ENCODE assay signal across 35 cellular contexts in genomic region chr6:21759721-21760120, GRCh38.
"Had no signal": no experiment of that assay in that cellular context is flagged by ENCODE, and none has a peak within 500 bp of the region (broad histone marks: within the 10 kb centered on the region; RNA-seq: fewer than 3 reads in every experiment).

No MANE protein-coding gene starts in this region.

- H3K4me3 Mint-ChIP-seq: activated CD4-positive, alpha-beta memory T cell treated with anti-CD3 and anti-CD28 coated beads, Interleukin-2, amount 10 ng/mL, durations not matched to agents 7 days and 5 days; activated CD4-positive, alpha-beta T cell treated with anti-CD3 and anti-CD28 coated beads, Interleukin-2, amount 10 ng/mL, durations not matched to agents 24 days and 14 days; activated CD8-positive, alpha-beta memory T cell treated with anti-CD3 and anti-CD28 coated beads, Interleukin-2, amount 10 ng/mL, durations not matched to agents 7 days and 5 days; activated CD8-positive, alpha-beta T cell treated with anti-CD3 and anti-CD28 coated beads, Interleukin-2, amount 10 ng/mL, durations not matched to agents 7 days and 5 days; activated naive CD4-positive, alpha-beta T cell treated with anti-CD3 and anti-CD28 coated beads, Interleukin-2, amount 10 ng/mL, durations not matched to agents 7 days and 5 days; activated naive CD4-positive, alpha-beta T cell treated with anti-CD3 and anti-CD28 coated beads, Interleukin-2, amount 50 U/mL, for 24 hours; activated naive CD8-positive, alpha-beta T cell; activated naive CD8-positive, alpha-beta T cell treated with anti-CD3 and anti-CD28 coated beads, Interleukin-2, amount 10 ng/mL, durations not matched to agents 7 days and 5 days; activated naive CD8-positive, alpha-beta T cell treated with anti-CD3 and anti-CD28 coated beads, Interleukin-2, amount 50 U/mL, for 24 hours; activated T-cell treated with anti-CD3 and anti-CD28 coated beads, Interleukin-2, amount 50 U/mL, for 24 hours; brain; central memory CD8-positive, alpha-beta T cell; T-helper 1 cell treated with Interleukin-12 subunit alpha and Interleukin-12 subunit beta and Interleukin-4 antibody, amounts not matched to agents 30 μg/mL and 1 μg/mL, for 36 hours; T-helper 2 cell treated with Interferon-gamma antibody and Interleukin-4, amounts not matched to agents 5 μg/mL and 100 μg/mL, for 36 hours had no signal

- H3K4me3 ChIP-seq: ascending aorta, cardiac muscle cell had no signal

- DNase-seq: activated CD4-positive, alpha-beta memory T cell treated with anti-CD3 and anti-CD28 coated beads, Interleukin-2, amount 10 ng/mL, durations not matched to agents 7 days and 5 days; activated CD4-positive, alpha-beta T cell treated with anti-CD3 and anti-CD28 coated beads for 4 hours; activated CD4-positive, alpha-beta T cell treated with anti-CD3 and anti-CD28 coated beads, Interleukin-2, amount 10 ng/mL, durations not matched to agents 24 days and 14 days; activated CD4-positive, alpha-beta T cell treated with anti-CD3 and anti-CD28 coated beads, Interleukin-2, amount 50 U/mL, for 48 hours; activated CD4-positive, CD25-positive, alpha-beta regulatory T cell; activated CD4-positive, CD25-positive, alpha-beta regulatory T cell treated with anti-CD3 and anti-CD28 coated beads, Interleukin-2, amount 50 U/mL, for 72 hours; activated CD8-positive, alpha-beta memory T cell treated with anti-CD3 and anti-CD28 coated beads for 24 hours; activated CD8-positive, alpha-beta memory T cell treated with anti-CD3 and anti-CD28 coated beads, Interleukin-2, amount 10 ng/mL, durations not matched to agents 7 days and 5 days; activated CD8-positive, alpha-beta memory T cell treated with anti-CD3 and anti-CD28 coated beads, Interleukin-2, amount 50 U/mL, for 48 hours; activated CD8-positive, alpha-beta T cell treated with anti-CD3 and anti-CD28 coated beads, Interleukin-2, amount 10 ng/mL, durations not matched to agents 7 days and 5 days; activated effector memory CD4-positive, alpha-beta T cell treated with Interleukin-2 at 50 U/mL for 16 hours; activated gamma-delta T cell; activated naive CD4-positive, alpha-beta T cell treated with anti-CD3 and anti-CD28 coated beads, Interleukin-2, amount 10 ng/mL, durations not matched to agents 7 days and 5 days; activated naive CD4-positive, alpha-beta T cell treated with Interleukin-2 at 50 U/mL for 16 hours; activated naive CD8-positive, alpha-beta T cell treated with anti-CD3 and anti-CD28 coated beads, Interleukin-2, amount 10 ng/mL, durations not matched to agents 7 days and 5 days; activated naive CD8-positive, alpha-beta T cell treated with anti-CD3 and anti-CD28 coated beads, Interleukin-2, amount 50 U/mL, for 24 hours; activated T-cell treated with anti-CD3 and anti-CD28 coated beads, Interleukin-2, amount 50 U/mL, for 24 hours; activated T-cell treated with anti-CD3 and anti-CD28 coated beads, Interleukin-2, amount 50 U/mL, for 48 hours; amygdala; anterior cingulate cortex; caudate nucleus; cerebellar nuclear complex; T-helper 1 cell; T-helper 2 cell; T-helper 9 cell had no signal

- H3K9me3 ChIP-seq: ascending aorta had no signal

- H3K27me3 ChIP-seq: ascending aorta, cardiac muscle cell had no signal

- H3K4me1 ChIP-seq: ascending aorta had no signal

- H3K36me3 ChIP-seq: ascending aorta, cardiac muscle cell had no signal

- H3K27ac ChIP-seq: ascending aorta, cardiac muscle cell, VCaP had no signal

- H3K4me1 Mint-ChIP-seq: activated CD4-positive, alpha-beta memory T cell treated with anti-CD3 and anti-CD28 coated beads, Interleukin-2, amount 10 ng/mL, durations not matched to agents 7 days and 5 days; activated CD4-positive, alpha-beta T cell treated with anti-CD3 and anti-CD28 coated beads, Interleukin-2, amount 10 ng/mL, durations not matched to agents 24 days and 14 days; activated CD8-positive, alpha-beta memory T cell treated with anti-CD3 and anti-CD28 coated beads, Interleukin-2, amount 10 ng/mL, durations not matched to agents 7 days and 5 days; activated naive CD4-positive, alpha-beta T cell treated with anti-CD3 and anti-CD28 coated beads, Interleukin-2, amount 10 ng/mL, durations not matched to agents 7 days and 5 days; activated naive CD4-positive, alpha-beta T cell treated with anti-CD3 and anti-CD28 coated beads, Interleukin-2, amount 50 U/mL, for 24 hours; activated naive CD8-positive, alpha-beta T cell treated with anti-CD3 and anti-CD28 coated beads, Interleukin-2, amount 10 ng/mL, durations not matched to agents 7 days and 5 days; activated naive CD8-positive, alpha-beta T cell treated with anti-CD3 and anti-CD28 coated beads, Interleukin-2, amount 50 U/mL, for 24 hours; central memory CD8-positive, alpha-beta T cell had no signal

- H3K27ac Mint-ChIP-seq: activated CD4-positive, alpha-beta memory T cell treated with anti-CD3 and anti-CD28 coated beads, Interleukin-2, amount 10 ng/mL, durations not matched to agents 7 days and 5 days; activated CD4-positive, alpha-beta T cell treated with anti-CD3 and anti-CD28 coated beads, Interleukin-2, amount 10 ng/mL, durations not matched to agents 24 days and 14 days; activated CD8-positive, alpha-beta memory T cell treated with anti-CD3 and anti-CD28 coated beads, Interleukin-2, amount 10 ng/mL, durations not matched to agents 7 days and 5 days; activated CD8-positive, alpha-beta T cell treated with anti-CD3 and anti-CD28 coated beads, Interleukin-2, amount 10 ng/mL, durations not matched to agents 7 days and 5 days; activated naive CD4-positive, alpha-beta T cell treated with anti-CD3 and anti-CD28 coated beads, Interleukin-2, amount 10 ng/mL, durations not matched to agents 7 days and 5 days; activated naive CD4-positive, alpha-beta T cell treated with anti-CD3 and anti-CD28 coated beads, Interleukin-2, amount 50 U/mL, for 24 hours; activated naive CD8-positive, alpha-beta T cell; activated naive CD8-positive, alpha-beta T cell treated with anti-CD3 and anti-CD28 coated beads, Interleukin-2, amount 10 ng/mL, durations not matched to agents 7 days and 5 days; activated naive CD8-positive, alpha-beta T cell treated with anti-CD3 and anti-CD28 coated beads, Interleukin-2, amount 50 U/mL, for 24 hours; activated T-cell treated with anti-CD3 and anti-CD28 coated beads, Interleukin-2, amount 50 U/mL, for 24 hours; activated T-helper 2 cell treated with anti-CD3 and anti-CD28 coated beads, Interferon-gamma antibody, Interleukin-2, Interleukin-4, amounts not matched to agents 10 μg/mL and 5 μg/mL and 100 μg/mL, durations not matched to agents 14 hours and 24 hours and 36 hours; T-helper 1 cell treated with Interleukin-12 subunit alpha and Interleukin-12 subunit beta and Interleukin-4 antibody, amounts not matched to agents 30 μg/mL and 1 μg/mL, for 36 hours; T-helper 2 cell treated with Interferon-gamma antibody and Interleukin-4, amounts not matched to agents 5 μg/mL and 100 μg/mL, for 36 hours had no signal

- H3K9me3 Mint-ChIP-seq: activated CD4-positive, alpha-beta T cell treated with anti-CD3 and anti-CD28 coated beads, Interleukin-2, amount 10 ng/mL, durations not matched to agents 24 days and 14 days; activated naive CD4-positive, alpha-beta T cell treated with anti-CD3 and anti-CD28 coated beads, Interleukin-2, amount 50 U/mL, for 24 hours; activated naive CD8-positive, alpha-beta T cell treated with anti-CD3 and anti-CD28 coated beads, Interleukin-2, amount 50 U/mL, for 24 hours; activated T-cell treated with anti-CD3 and anti-CD28 coated beads, Interleukin-2, amount 50 U/mL, for 24 hours; activated T-helper 2 cell treated with anti-CD3 and anti-CD28 coated beads, Interferon-gamma antibody, Interleukin-2, Interleukin-4, amounts not matched to agents 10 μg/mL and 5 μg/mL and 100 μg/mL, durations not matched to agents 14 hours and 24 hours and 36 hours; central memory CD8-positive, alpha-beta T cell; T-helper 1 cell treated with Interleukin-12 subunit alpha and Interleukin-12 subunit beta and Interleukin-4 antibody, amounts not matched to agents 30 μg/mL and 1 μg/mL, for 36 hours; T-helper 2 cell treated with Interferon-gamma antibody and Interleukin-4, amounts not matched to agents 5 μg/mL and 100 μg/mL, for 36 hours had no signal

- H3K36me3 Mint-ChIP-seq: activated CD8-positive, alpha-beta memory T cell treated with anti-CD3 and anti-CD28 coated beads, Interleukin-2, amount 10 ng/mL, durations not matched to agents 7 days and 5 days; activated naive CD4-positive, alpha-beta T cell treated with anti-CD3 and anti-CD28 coated beads, Interleukin-2, amount 10 ng/mL, durations not matched to agents 7 days and 5 days; activated naive CD4-positive, alpha-beta T cell treated with anti-CD3 and anti-CD28 coated beads, Interleukin-2, amount 50 U/mL, for 24 hours; activated naive CD8-positive, alpha-beta T cell; activated naive CD8-positive, alpha-beta T cell treated with anti-CD3 and anti-CD28 coated beads, Interleukin-2, amount 10 ng/mL, durations not matched to agents 7 days and 5 days had no signal

- H3K27me3 Mint-ChIP-seq: activated CD4-positive, alpha-beta memory T cell treated with anti-CD3 and anti-CD28 coated beads, Interleukin-2, amount 10 ng/mL, durations not matched to agents 7 days and 5 days; activated CD4-positive, alpha-beta T cell treated with anti-CD3 and anti-CD28 coated beads, Interleukin-2, amount 10 ng/mL, durations not matched to agents 24 days and 14 days; activated CD8-positive, alpha-beta memory T cell treated with anti-CD3 and anti-CD28 coated beads, Interleukin-2, amount 10 ng/mL, durations not matched to agents 7 days and 5 days; activated naive CD4-positive, alpha-beta T cell treated with anti-CD3 and anti-CD28 coated beads, Interleukin-2, amount 10 ng/mL, durations not matched to agents 7 days and 5 days; activated naive CD4-positive, alpha-beta T cell treated with anti-CD3 and anti-CD28 coated beads, Interleukin-2, amount 50 U/mL, for 24 hours; activated naive CD8-positive, alpha-beta T cell; activated naive CD8-positive, alpha-beta T cell treated with anti-CD3 and anti-CD28 coated beads, Interleukin-2, amount 10 ng/mL, durations not matched to agents 7 days and 5 days; activated naive CD8-positive, alpha-beta T cell treated with anti-CD3 and anti-CD28 coated beads, Interleukin-2, amount 50 U/mL, for 24 hours; activated T-cell treated with anti-CD3 and anti-CD28 coated beads, Interleukin-2, amount 50 U/mL, for 24 hours; brain; central memory CD8-positive, alpha-beta T cell had no signal

- ATAC-seq: activated CD8-positive, alpha-beta memory T cell treated with anti-CD3 and anti-CD28 coated beads, Interleukin-2, amount 10 ng/mL, durations not matched to agents 7 days and 5 days; activated CD8-positive, alpha-beta T cell treated with anti-CD3 and anti-CD28 coated beads, Interleukin-2, amount 10 ng/mL, durations not matched to agents 7 days and 5 days; activated naive CD8-positive, alpha-beta T cell treated with anti-CD3 and anti-CD28 coated beads, Interleukin-2, amount 50 U/mL, for 24 hours had no signal
